ENCODE assay signal across 8 cellular contexts in the genomic region with DNA sequence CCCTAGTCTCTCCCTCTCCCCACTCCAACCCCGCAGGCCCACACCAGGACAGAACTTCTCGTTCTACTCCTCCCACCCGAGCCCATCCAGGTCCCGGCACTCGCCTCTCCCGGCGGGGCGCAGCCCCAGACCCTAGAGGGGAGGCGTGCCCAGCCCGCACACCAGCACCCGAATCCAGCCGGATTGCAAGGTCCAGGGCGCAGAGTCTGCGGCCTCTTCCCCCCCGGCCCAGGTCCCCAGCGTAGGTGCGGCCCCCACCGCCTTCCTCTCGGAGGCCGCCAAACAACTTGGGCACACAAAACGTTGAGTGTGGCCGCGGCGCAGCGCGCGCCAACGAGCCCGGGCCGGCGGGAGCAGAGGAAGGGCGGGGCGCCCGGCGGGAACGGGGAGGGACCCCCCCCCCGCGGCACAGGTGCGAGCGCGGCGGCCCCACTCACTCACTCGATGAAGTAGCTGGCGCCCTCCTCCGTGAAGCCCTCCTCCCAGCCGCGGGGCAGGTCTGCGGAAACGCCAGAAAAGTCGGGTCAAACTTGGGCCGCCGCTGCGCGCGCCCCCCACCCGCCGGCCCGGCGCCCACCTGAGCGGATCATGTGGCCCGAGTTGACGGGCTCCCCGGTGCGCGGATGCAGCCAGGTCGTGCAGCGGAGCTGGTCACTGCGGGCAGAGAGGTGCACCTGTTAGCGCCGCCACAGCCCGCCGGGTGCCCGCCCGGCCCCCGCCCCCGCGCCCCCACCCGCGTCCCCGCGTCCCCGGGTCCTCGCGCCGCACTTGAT. TPM values are rescaled to one million over a fixed set of nuclear protein-coding genes. Genes with fewer than 3 reads are reported as not detected.
DNase-seq lines count a peak whose midpoint lies in the region; ATAC-seq and TF ChIP-seq lines count a peak whose summit lies in the region.

No MANE protein-coding gene starts in this region.

- no peak for TF ChIP-seq CTCF in smooth muscle cell (IDR thresholded peaks at IDR 0.05; ENCODE audit: borderline replicate concordance, insufficient read depth, poor library complexity, severe bottlenecking)

- H3K4me2 ChIP-seq in smooth muscle cell, result peak overlapping the region; percentile 98

- H3K36me3 ChIP-seq in MG63 (no peaks in the 10 kb centered on the region), iPS-15b (ENCODE audit: control insufficient read depth, insufficient read depth, low read length) (no peaks in the 10 kb centered on the region), smooth muscle cell (ENCODE audit: low read depth) (no peaks in the 10 kb centered on the region)

- H3K4me1 ChIP-seq in iPS-15b (ENCODE audit: control insufficient read depth, insufficient read depth, low read length) (peaks cover 22% of the 10 kb centered on the region), smooth muscle cell (ENCODE audit: low read depth) (peaks cover 6% of the 10 kb centered on the region)

- H3K27me3 Mint-ChIP-seq in activated naive CD8-positive, alpha-beta T cell treated with anti-CD3 and anti-CD28 coated beads, Interleukin-2, amount 10 ng/mL, durations not matched to agents 7 days and 5 days, result peaks cover 41% of the 10 kb centered on the region

- POLR2A ChIA-PET in activated naive CD8-positive, alpha-beta T cell treated with anti-CD3 and anti-CD28 coated beads, Interleukin-2, amount 10 ng/mL, durations not matched to agents 7 days and 5 days (lab: Charles Lee), result no interaction called here

- DNase-seq in ELF-1 (ENCODE audit: low read depth, low spot score), result peak; percentile 16
- no peak for DNase-seq in MG63
- DNase-seq in activated naive CD8-positive, alpha-beta T cell treated with anti-CD3 and anti-CD28 coated beads, Interleukin-2, amount 10 ng/mL, durations not matched to agents 7 days and 5 days, result peak; percentile 51
- DNase-seq in smooth muscle cell (lab: John Stamatoyannopoulos, UW; ENCODE audit: unreplicated experiment), result no peak
- DNase-seq in ureter (ENCODE audit: low spot score), result no peak
- no peak for DNase-seq in NCI-H2081 treated with DMSO at 0.1 percent for 48 hours (lab: John Stamatoyannopoulos, UW)

- peak overlapping the region; percentile 26 for H2AFZ ChIP-seq in smooth muscle cell (ENCODE audit: low read depth)

- no peaks in the 10 kb centered on the region for H3K9me3 Mint-ChIP-seq in activated naive CD8-positive, alpha-beta T cell treated with anti-CD3 and anti-CD28 coated beads, Interleukin-2, amount 10 ng/mL, durations not matched to agents 7 days and 5 days

- H4K20me1 ChIP-seq in smooth muscle cell (ENCODE audit: low read depth), result no peaks in the 10 kb centered on the region

- no peaks in the 10 kb centered on the region for H3K36me3 Mint-ChIP-seq in activated naive CD8-positive, alpha-beta T cell treated with anti-CD3 and anti-CD28 coated beads, Interleukin-2, amount 10 ng/mL, durations not matched to agents 7 days and 5 days

- H3K27ac ChIP-seq in smooth muscle cell (ENCODE audit: low read depth), result no peak overlapping the region

- WGBS in smooth muscle cell (ENCODE audit: low lambda C conversion rate), result 0% methylated on average over 44 of the region's 85 CpGs

- peak overlapping the region; percentile 34 for H3K4me3 Mint-ChIP-seq in activated naive CD8-positive, alpha-beta T cell treated with anti-CD3 and anti-CD28 coated beads, Interleukin-2, amount 10 ng/mL, durations not matched to agents 7 days and 5 days

- H3K9me3 ChIP-seq in MG63 (no peaks in the 10 kb centered on the region), iPS-15b (ENCODE audit: control insufficient read depth, insufficient read depth, low read length) (no peaks in the 10 kb centered on the region), smooth muscle cell (replicated peaks; ENCODE audit: low read depth) (no peaks in the 10 kb centered on the region)

- H3K9ac ChIP-seq in iPS-15b (ENCODE audit: low read depth, low read length) (peak overlapping the region; percentile 54), smooth muscle cell (ENCODE audit: low read depth) (peak overlapping the region; percentile 4)

- peak; percentile 46 for ATAC-seq in activated naive CD8-positive, alpha-beta T cell treated with anti-CD3 and anti-CD28 coated beads, Interleukin-2, amount 10 ng/mL, durations not matched to agents 7 days and 5 days (ENCODE audit: low read depth)
- ATAC-seq in HG03175 (IDR thresholded peaks at IDR 0.05; ENCODE audit: unreplicated experiment), result no peak

- peak overlapping the region; percentile 20; the same call in 1 of the 2 replicates for H3K4me3 ChIP-seq in MG63
- peak overlapping the region; percentile 70 for H3K4me3 ChIP-seq in iPS-15b (ENCODE audit: low read depth, low read length)
- peak overlapping the region; percentile 64 for H3K4me3 ChIP-seq in smooth muscle cell

- peaks cover 5% of the 10 kb centered on the region; the same call in 1 of the 2 replicates for H3K27me3 ChIP-seq in MG63
- peaks cover 25% of the 10 kb centered on the region for H3K27me3 ChIP-seq in iPS-15b (ENCODE audit: control insufficient read depth, insufficient read depth, low read length)
- peaks cover 78% of the 10 kb centered on the region for H3K27me3 ChIP-seq in smooth muscle cell (ENCODE audit: low read depth)

- H3K27ac Mint-ChIP-seq in activated naive CD8-positive, alpha-beta T cell treated with anti-CD3 and anti-CD28 coated beads, Interleukin-2, amount 10 ng/mL, durations not matched to agents 7 days and 5 days, result no peak overlapping the region

- no peaks in the 10 kb centered on the region for H3K79me2 ChIP-seq in smooth muscle cell (ENCODE audit: low read depth)

- peaks cover 5% of the 10 kb centered on the region for H3F3A ChIP-seq in smooth muscle cell (ENCODE audit: low read depth)

- peaks cover 3% of the 10 kb centered on the region for H3K4me1 Mint-ChIP-seq in activated naive CD8-positive, alpha-beta T cell treated with anti-CD3 and anti-CD28 coated beads, Interleukin-2, amount 10 ng/mL, durations not matched to agents 7 days and 5 days

RNA-seq across cellular contexts. Expression of a gene that starts 0.5 kb away (rescaled TPM):
- total RNA-seq in MG63 (2014; rRNA removed; shearing (Covaris generic); ENCODE audit: low replicate concordance), result not detected in 2 replicates
- total RNA-seq in activated naive CD8-positive, alpha-beta T cell treated with anti-CD3 and anti-CD28 coated beads, Interleukin-2, amount 10 ng/mL, durations not matched to agents 7 days and 5 days, result 1 to 10 TPM; 1.2 to 2.0 TPM
- total RNA-seq in smooth muscle cell (3.5 and 22.2 TPM in 2 replicates), ureter (94.4 TPM)
- polyA plus RNA-seq in smooth muscle cell, result 0.19 and 7.8 TPM in 2 replicates

Comparison
In these comparisons a context has a peak if more than half of its experiments do, and no peak if none do; other contexts are left out.
1. DNase-seq: peak in ELF-1 (single experiment) and activated naive CD8-positive, alpha-beta T cell treated with anti-CD3 and anti-CD28 coated beads, Interleukin-2, amount 10 ng/mL, durations not matched to agents 7 days and 5 days (single experiment); none in MG63 (single experiment), smooth muscle cell (single experiment), ureter (single experiment) and NCI-H2081 treated with DMSO at 0.1 percent for 48 hours (single experiment).
2. H3K4me3 ChIP-seq: peak in every context shown above with its lines; median percentile 70 in iPS-15b; 64 in smooth muscle cell; 20 in MG63.